In the genomic region with DNA sequence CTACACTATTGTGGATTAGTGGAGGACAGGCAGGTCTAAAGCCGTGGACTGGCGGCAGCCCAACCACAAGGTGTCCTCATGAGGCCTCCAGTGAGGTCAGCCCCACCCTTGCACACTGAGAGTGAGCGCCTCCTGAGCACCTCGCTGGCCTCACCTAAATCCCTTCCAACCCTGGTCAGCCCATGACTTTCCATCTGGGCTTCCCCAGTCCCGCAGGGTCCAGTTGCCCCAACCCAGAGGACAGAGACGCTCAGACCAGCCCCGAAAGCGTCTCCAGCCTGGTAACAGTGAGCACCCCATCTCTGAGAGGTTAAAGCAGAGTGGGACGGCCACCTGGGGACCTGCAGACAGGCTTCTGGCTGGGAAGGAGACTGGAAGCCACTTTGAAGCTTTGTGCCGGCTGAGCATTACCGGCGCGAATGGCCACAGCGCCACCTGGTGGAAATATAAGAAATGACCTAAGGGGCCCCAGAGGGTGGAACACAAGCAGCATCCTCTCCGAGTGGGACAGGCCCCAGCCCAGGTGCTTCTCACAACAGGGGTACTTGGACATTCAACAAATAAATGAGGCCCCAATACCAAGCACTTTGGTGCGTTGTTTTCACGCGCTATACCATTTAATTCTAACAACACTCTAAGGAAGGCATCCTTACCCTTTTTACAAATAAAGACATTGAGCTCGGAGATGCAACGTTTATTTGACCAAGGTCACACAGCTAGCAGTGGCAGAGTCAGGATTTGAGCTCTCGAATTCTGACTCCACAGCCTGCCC, we compare ENCODE assay signal across 8 cellular contexts.
DNase-seq lines count a peak whose midpoint lies in the region; ATAC-seq and TF ChIP-seq lines count a peak whose summit lies in the region.

No MANE protein-coding gene starts in this region.

- DNase-seq in NCI-H510A treated with DMSO at 0.1 percent for 48 hours (lab: John Stamatoyannopoulos, UW) (peak; percentile 86), NCI-H510A (lab: John Stamatoyannopoulos, UW) (no peak), NCI-H82 treated with DMSO at 0.1 percent for 48 hours (lab: John Stamatoyannopoulos, UW; ENCODE audit: unreplicated experiment) (peak; percentile 47), endothelial cell (ENCODE audit: low spot score) (peak; percentile 76), middle frontal gyrus (ENCODE audit: extremely low spot score, low spot score) (peak; percentile 57)
- DNase-seq in activated CD8-positive, alpha-beta memory T cell treated with anti-CD3 and anti-CD28 coated beads for 24 hours: peak; percentile 88
- DNase-seq in stimulated activated CD8-positive, alpha-beta memory T cell treated with anti-CD3 and anti-CD28 coated beads, Interleukin-4, amount 100 ng/mL, for 4 hours (ENCODE audit: low read depth in 2 of 2, low spot score in 1 of 2): peak; percentile 56 to 61

- ATAC-seq in HG03520 (IDR thresholded peaks at IDR 0.05; ENCODE audit: unreplicated experiment): peak; percentile 72

- peak; percentile 98 for TF ChIP-seq CTCF in endothelial cell (IDR thresholded peaks at IDR 0.05; ENCODE audit: unreplicated experiment)

- H3K27me3 Mint-ChIP-seq in endothelial cell (ENCODE audit: unreplicated experiment): peaks cover 5% of the 10 kb centered on the region

- no peak overlapping the region for H3K27ac Mint-ChIP-seq in endothelial cell (ENCODE audit: unreplicated experiment)

- no peaks in the 10 kb centered on the region for H3K9me3 Mint-ChIP-seq in endothelial cell (ENCODE audit: unreplicated experiment)

- H3K4me3 Mint-ChIP-seq in endothelial cell (ENCODE audit: unreplicated experiment): no peak overlapping the region

- H3K4me1 Mint-ChIP-seq in endothelial cell (ENCODE audit: unreplicated experiment): no peaks in the 10 kb centered on the region

- H3K36me3 Mint-ChIP-seq in endothelial cell (ENCODE audit: low read depth, unreplicated experiment): no peaks in the 10 kb centered on the region
